In genomic region chr6:12543953-12544352, GRCh38 we compare ENCODE assay signal across 22 cellular contexts.
DNase-seq lines count a peak whose midpoint lies in the region; TF ChIP-seq lines count a peak whose summit lies in the region.
"Had no signal": no experiment of that assay in that cellular context is flagged by ENCODE, and none has a peak within 500 bp of the region (broad histone marks: within the 10 kb centered on the region; RNA-seq: fewer than 3 reads in every experiment).

No MANE protein-coding gene starts in this region.

- H3K36me3 ChIP-seq in endocrine pancreas (ENCODE audit: control insufficient read depth, insufficient read depth, low read length): no peaks in the 10 kb centered on the region
- H3K36me3 ChIP-seq: brain microvascular endothelial cell, neutrophil, vagina, WERI-Rb-1 had no signal

- CTCF ChIA-PET in Calu3 (lab: Charles Lee): no interaction called here
- CTCF ChIA-PET in activated CD4-positive, alpha-beta memory T cell treated with anti-CD3 and anti-CD28 coated beads, Interleukin-2, amount 10 ng/mL, durations not matched to agents 7 days and 5 days (lab: Charles Lee): no interaction called here

- no peaks in the 10 kb centered on the region for H3K4me1 ChIP-seq in endocrine pancreas (ENCODE audit: control insufficient read depth, insufficient read depth, low read length)
- H3K4me1 ChIP-seq: vagina had no signal

- H3K9me3 ChIP-seq in endocrine pancreas (ENCODE audit: control insufficient read depth, low read length): no peaks in the 10 kb centered on the region
- H3K9me3 ChIP-seq: A549, neutrophil, vagina had no signal

- H3K27ac Mint-ChIP-seq in Calu3 (ENCODE audit: unreplicated experiment): peak overlapping the region; percentile 83
- peak overlapping the region; percentile 35 to 89 (median 72) for H3K27ac Mint-ChIP-seq in nephron
- H3K27ac Mint-ChIP-seq in activated CD4-positive, alpha-beta memory T cell treated with anti-CD3 and anti-CD28 coated beads, Interleukin-2, amount 10 ng/mL, durations not matched to agents 7 days and 5 days: no peak overlapping the region
- H3K27ac Mint-ChIP-seq: activated CD4-positive, alpha-beta T cell treated with anti-CD3 and anti-CD28 coated beads, Interleukin-2, amount 10 ng/mL, durations not matched to agents 24 days and 14 days; activated T-cell treated with anti-CD3 and anti-CD28 coated beads, Interleukin-2, amount 50 U/mL, for 24 hours; CD4-positive, alpha-beta memory T cell; memory B cell; stimulated activated naive CD8-positive, alpha-beta T cell treated with anti-CD3 and anti-CD28 coated beads, Interleukin-15, Interleukin-2, amounts not matched to agents 100 ng/mL and 50 ng/mL, for 24 hours had no signal

- DNase-seq in Calu3 (peak; percentile 53), HT-29 (ENCODE audit: low spot score) (peak; percentile 79), iPS-NIHi7 (ENCODE audit: extremely low spot score) (no peak), OCI-M2 (lab: John Stamatoyannopoulos, UW; ENCODE audit: unreplicated experiment) (no peak)
- DNase-seq in stimulated activated naive CD4-positive, alpha-beta T cell treated with Interleukin-2 at 50 U/mL for 16 hours (lab: John Stamatoyannopoulos, UW): no peak
- DNase-seq in activated CD4-positive, alpha-beta memory T cell treated with anti-CD3 and anti-CD28 coated beads, Interleukin-2, amount 10 ng/mL, durations not matched to agents 7 days and 5 days: no peak
- DNase-seq: activated CD4-positive, alpha-beta T cell treated with anti-CD3 and anti-CD28 coated beads, Interleukin-2, amount 10 ng/mL, durations not matched to agents 24 days and 14 days; activated T-cell treated with anti-CD3 and anti-CD28 coated beads, Interleukin-2, amount 50 U/mL, for 24 hours; brain microvascular endothelial cell; CD4-positive, alpha-beta memory T cell; DMS153; glutamatergic neuron; NCI-H446 treated with DMSO at 0.1 percent for 48 hours; OCI-M1; WERI-Rb-1 had no signal

- H3K4me3 Mint-ChIP-seq in Calu3 (ENCODE audit: low read depth, unreplicated experiment): no peak overlapping the region
- no peak overlapping the region for H3K4me3 Mint-ChIP-seq in nephron
- H3K4me3 Mint-ChIP-seq in activated CD4-positive, alpha-beta memory T cell treated with anti-CD3 and anti-CD28 coated beads, Interleukin-2, amount 10 ng/mL, durations not matched to agents 7 days and 5 days: no peak overlapping the region
- H3K4me3 Mint-ChIP-seq: activated CD4-positive, alpha-beta T cell treated with anti-CD3 and anti-CD28 coated beads, Interleukin-2, amount 10 ng/mL, durations not matched to agents 24 days and 14 days; activated T-cell treated with anti-CD3 and anti-CD28 coated beads, Interleukin-2, amount 50 U/mL, for 24 hours; CD4-positive, alpha-beta memory T cell; memory B cell; stimulated activated naive CD8-positive, alpha-beta T cell treated with anti-CD3 and anti-CD28 coated beads, Interleukin-15, Interleukin-2, amounts not matched to agents 100 ng/mL and 50 ng/mL, for 24 hours had no signal

- peaks cover 45% of the 10 kb centered on the region for H3K4me1 Mint-ChIP-seq in Calu3 (ENCODE audit: low read depth, unreplicated experiment)
- H3K4me1 Mint-ChIP-seq in nephron: no peaks in the 10 kb centered on the region
- H3K4me1 Mint-ChIP-seq in activated CD4-positive, alpha-beta memory T cell treated with anti-CD3 and anti-CD28 coated beads, Interleukin-2, amount 10 ng/mL, durations not matched to agents 7 days and 5 days: peaks cover 2% of the 10 kb centered on the region
- H3K4me1 Mint-ChIP-seq: activated CD4-positive, alpha-beta T cell treated with anti-CD3 and anti-CD28 coated beads, Interleukin-2, amount 10 ng/mL, durations not matched to agents 24 days and 14 days; CD4-positive, alpha-beta memory T cell; memory B cell had no signal

- intact Hi-C loops in Calu3 (cut with micrococcal nuclease; ENCODE audit: unreplicated experiment): loop anchor here (2.0 kb wide), 2 partner anchors 29 to 51 kb away; no protein-coding TSS in a partner anchor

- H3K36me3 Mint-ChIP-seq in Calu3 (ENCODE audit: insufficient read depth, unreplicated experiment) (no peaks in the 10 kb centered on the region), nephron (ENCODE audit: low read depth) (no peaks in the 10 kb centered on the region)
- H3K36me3 Mint-ChIP-seq in activated CD4-positive, alpha-beta memory T cell treated with anti-CD3 and anti-CD28 coated beads, Interleukin-2, amount 10 ng/mL, durations not matched to agents 7 days and 5 days (ENCODE audit: low read depth): no peaks in the 10 kb centered on the region
- H3K36me3 Mint-ChIP-seq: CD4-positive, alpha-beta memory T cell; memory B cell had no signal

- H3K27me3 Mint-ChIP-seq in Calu3 (ENCODE audit: unreplicated experiment) (no peaks in the 10 kb centered on the region), nephron (ENCODE audit: low read depth) (no peaks in the 10 kb centered on the region)
- no peaks in the 10 kb centered on the region for H3K27me3 Mint-ChIP-seq in activated CD4-positive, alpha-beta memory T cell treated with anti-CD3 and anti-CD28 coated beads, Interleukin-2, amount 10 ng/mL, durations not matched to agents 7 days and 5 days
- H3K27me3 Mint-ChIP-seq: activated CD4-positive, alpha-beta T cell treated with anti-CD3 and anti-CD28 coated beads, Interleukin-2, amount 10 ng/mL, durations not matched to agents 24 days and 14 days; CD4-positive, alpha-beta memory T cell had no signal

- peak overlapping the region; percentile 28 for H3K4me3 ChIP-seq in endocrine pancreas (ENCODE audit: control insufficient read depth, insufficient read depth, low read length)
- H3K4me3 ChIP-seq: A549, vagina had no signal

- no TSS peak for BruUV-seq in Calu3 (replicated peaks; lab: Mats Ljungman, UMichigan)

- H3K27me3 ChIP-seq in endocrine pancreas (ENCODE audit: control insufficient read depth, insufficient read depth, low read length): no peaks in the 10 kb centered on the region
- H3K27me3 ChIP-seq: brain microvascular endothelial cell, neutrophil, vagina had no signal

- POLR2A ChIA-PET in activated CD4-positive, alpha-beta memory T cell treated with anti-CD3 and anti-CD28 coated beads, Interleukin-2, amount 10 ng/mL, durations not matched to agents 7 days and 5 days (lab: Charles Lee): no interaction called here

- TF ChIP-seq CTCF in Calu3 (IDR thresholded peaks at IDR 0.05; ENCODE audit: unreplicated experiment) (no peak), nephron (IDR thresholded peaks at IDR 0.05; ENCODE audit: unreplicated experiment in 3 of 3) (no peak)

- no peak overlapping the region for H3K9ac ChIP-seq in endocrine pancreas (ENCODE audit: control insufficient read depth, insufficient read depth, low read length)

- H3K9me3 Mint-ChIP-seq in Calu3 (ENCODE audit: low read depth, unreplicated experiment) (no peaks in the 10 kb centered on the region), nephron (peaks cover 10% of the 10 kb centered on the region)
- H3K9me3 Mint-ChIP-seq in activated CD4-positive, alpha-beta memory T cell treated with anti-CD3 and anti-CD28 coated beads, Interleukin-2, amount 10 ng/mL, durations not matched to agents 7 days and 5 days: no peaks in the 10 kb centered on the region

Comparison
In these comparisons a context has a peak if more than half of its experiments do, and no peak if none do; other contexts are left out.
1. DNase-seq: peak in Calu3 (single experiment) and HT-29 (single experiment); none in stimulated activated naive CD4-positive, alpha-beta T cell treated with Interleukin-2 at 50 U/mL for 16 hours (single experiment), iPS-NIHi7 (single experiment), activated CD4-positive, alpha-beta memory T cell treated with anti-CD3 and anti-CD28 coated beads, Interleukin-2, amount 10 ng/mL, durations not matched to agents 7 days and 5 days (single experiment) and OCI-M2 (single experiment).